Comparison of ENCODE assay signal across 1 cellular context in genomic region chr12:94622475-94622874, GRCh38.
TF ChIP-seq lines count a peak whose summit lies in the region.

No MANE protein-coding gene starts in this region.

TF ChIP-seq in WTC11, 78 proteins besides CTCF, POLR2A, EP300 and RAD21 (continued from another document):
- TF ChIP-seq ATF2 (CRISPR knock-in tag; IDR thresholded peaks at IDR 0.05; ENCODE audit: borderline replicate concordance, low read depth) (no peak), ATF6 (CRISPR knock-in tag; IDR thresholded peaks at IDR 0.05) (no peak), E2F4 (CRISPR knock-in tag; IDR thresholded peaks at IDR 0.05; ENCODE audit: borderline replicate concordance, low read depth) (no peak), RELA (CRISPR knock-in tag; IDR thresholded peaks at IDR 0.05; ENCODE audit: borderline replicate concordance) (no peak), TEAD1 (CRISPR knock-in tag; IDR thresholded peaks at IDR 0.05) (no peak), MXD4 (CRISPR knock-in tag; IDR thresholded peaks at IDR 0.05; ENCODE audit: borderline replicate concordance) (no peak), GABPB1 (CRISPR knock-in tag; IDR thresholded peaks at IDR 0.05) (no peak), NFE2L1 (CRISPR knock-in tag; IDR thresholded peaks at IDR 0.05) (no peak), SOX15 (CRISPR knock-in tag; IDR thresholded peaks at IDR 0.05) (no peak), TP53 (CRISPR knock-in tag; IDR thresholded peaks at IDR 0.05) (no peak), NR2C2 (CRISPR knock-in tag; IDR thresholded peaks at IDR 0.05) (no peak), ELF4 (CRISPR knock-in tag; IDR thresholded peaks at IDR 0.05; ENCODE audit: low read depth) (no peak)
